1 cellular context compared by ENCODE assay signal in the genomic region with DNA sequence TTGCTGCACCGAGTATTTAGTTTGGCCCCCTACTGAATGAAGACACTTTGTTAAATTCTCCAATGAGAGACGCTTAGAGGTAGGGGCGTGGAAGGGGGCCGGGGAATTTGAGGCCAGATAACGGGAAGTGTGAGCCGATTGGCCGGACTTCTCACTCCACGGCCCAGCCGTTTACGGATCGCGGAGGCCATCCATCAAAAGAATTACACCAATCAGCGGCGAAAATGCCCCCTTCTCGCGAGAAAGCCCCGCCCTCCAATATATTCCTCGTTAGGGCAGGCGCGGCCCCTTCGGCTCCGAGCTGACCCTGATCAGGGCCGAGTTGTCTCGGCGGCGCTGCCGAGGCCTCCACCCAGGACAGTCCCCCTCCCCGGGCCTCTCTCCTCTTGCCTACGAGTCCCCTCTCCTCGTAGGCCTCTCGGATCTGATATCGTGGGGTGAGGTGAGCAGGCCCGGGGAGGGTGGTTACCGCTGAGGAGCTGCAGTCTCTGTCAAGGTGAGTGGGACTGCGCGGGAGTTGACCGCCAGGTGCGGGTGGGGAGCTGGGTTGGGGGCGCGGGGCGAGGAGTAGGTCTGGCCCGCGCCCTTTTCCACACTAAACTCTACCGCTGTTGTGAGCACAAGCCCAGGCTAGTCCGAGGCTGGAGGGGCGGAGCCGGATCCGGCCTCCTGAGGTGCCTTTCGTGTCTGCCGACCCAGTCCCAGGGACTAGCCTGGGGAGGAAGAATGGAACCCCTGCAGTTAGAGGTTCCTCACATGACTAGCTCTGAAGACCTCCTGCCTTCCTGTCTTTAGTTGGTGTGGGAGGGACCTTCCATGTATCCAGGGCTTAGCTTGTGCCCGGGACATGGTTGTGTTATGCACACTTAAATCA.
TF ChIP-seq lines count a peak whose summit lies in the region.

A gene with protein sequence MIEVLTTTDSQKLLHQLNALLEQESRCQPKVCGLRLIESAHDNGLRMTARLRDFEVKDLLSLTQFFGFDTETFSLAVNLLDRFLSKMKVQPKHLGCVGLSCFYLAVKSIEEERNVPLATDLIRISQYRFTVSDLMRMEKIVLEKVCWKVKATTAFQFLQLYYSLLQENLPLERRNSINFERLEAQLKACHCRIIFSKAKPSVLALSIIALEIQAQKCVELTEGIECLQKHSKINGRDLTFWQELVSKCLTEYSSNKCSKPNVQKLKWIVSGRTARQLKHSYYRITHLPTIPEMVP (plus strand): TSS at position 287 of the 874 bp plus-strand sequence. CDS start 1,662 bp downstream, outside the sequence.

TF ChIP-seq in HCT116, 20 proteins besides CTCF, POLR2A, EP300 and RAD21 (continued from another document):
- peak; percentile 84 for TF ChIP-seq SIN3A (IDR thresholded peaks at IDR 0.05; ENCODE audit: low read depth)
- TF ChIP-seq, protein P1, sequence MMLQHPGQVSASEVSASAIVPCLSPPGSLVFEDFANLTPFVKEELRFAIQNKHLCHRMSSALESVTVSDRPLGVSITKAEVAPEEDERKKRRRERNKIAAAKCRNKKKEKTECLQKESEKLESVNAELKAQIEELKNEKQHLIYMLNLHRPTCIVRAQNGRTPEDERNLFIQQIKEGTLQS (IDR thresholded peaks at IDR 0.05) = no peak
- TF ChIP-seq FOSL1 (IDR thresholded peaks at IDR 0.05; ENCODE audit: low read depth) = no peak
- peak; percentile 83 for TF ChIP-seq ZFX (IDR thresholded peaks at IDR 0.05)
- TF ChIP-seq EGR1 (IDR thresholded peaks at IDR 0.05; ENCODE audit: low read depth) = no peak
- peak; percentile 13; the same call in 1 of the 2 replicates for TF ChIP-seq ELF1 (IDR thresholded peaks at IDR 0.05; ENCODE audit: borderline replicate concordance, low read depth)
- no peak; the same call in 1 of the 2 replicates for TF ChIP-seq CBX3 (IDR thresholded peaks at IDR 0.05; ENCODE audit: low read depth)
- TF ChIP-seq CEBPB (IDR thresholded peaks at IDR 0.05; ENCODE audit: low read depth) = no peak
- TF ChIP-seq, protein P2, sequence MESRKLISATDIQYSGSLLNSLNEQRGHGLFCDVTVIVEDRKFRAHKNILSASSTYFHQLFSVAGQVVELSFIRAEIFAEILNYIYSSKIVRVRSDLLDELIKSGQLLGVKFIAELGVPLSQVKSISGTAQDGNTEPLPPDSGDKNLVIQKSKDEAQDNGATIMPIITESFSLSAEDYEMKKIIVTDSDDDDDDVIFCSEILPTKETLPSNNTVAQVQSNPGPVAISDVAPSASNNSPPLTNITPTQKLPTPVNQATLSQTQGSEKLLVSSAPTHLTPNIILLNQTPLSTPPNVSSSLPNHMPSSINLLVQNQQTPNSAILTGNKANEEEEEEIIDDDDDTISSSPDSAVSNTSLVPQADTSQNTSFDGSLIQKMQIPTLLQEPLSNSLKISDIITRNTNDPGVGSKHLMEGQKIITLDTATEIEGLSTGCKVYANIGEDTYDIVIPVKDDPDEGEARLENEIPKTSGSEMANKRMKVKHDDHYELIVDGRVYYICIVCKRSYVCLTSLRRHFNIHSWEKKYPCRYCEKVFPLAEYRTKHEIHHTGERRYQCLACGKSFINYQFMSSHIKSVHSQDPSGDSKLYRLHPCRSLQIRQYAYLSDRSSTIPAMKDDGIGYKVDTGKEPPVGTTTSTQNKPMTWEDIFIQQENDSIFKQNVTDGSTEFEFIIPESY (IDR thresholded peaks at IDR 0.05; ENCODE audit: extremely low read depth, insufficient replicate concordance, low read length) = peak; percentile 78
- TF ChIP-seq EZH2phosphoT487 (IDR thresholded peaks at IDR 0.05; ENCODE audit: borderline replicate concordance) = no peak
- TF ChIP-seq SP1 (IDR thresholded peaks at IDR 0.05; ENCODE audit: low read depth) = peak; percentile 91
- TF ChIP-seq JUND (IDR thresholded peaks at IDR 0.05) = no peak
- no peak for TF ChIP-seq SRF (IDR thresholded peaks at IDR 0.05; ENCODE audit: low read depth)
- TF ChIP-seq EZH2 (IDR thresholded peaks at IDR 0.05) = no peak
- TF ChIP-seq TCF7L2 (IDR thresholded peaks at IDR 0.05; ENCODE audit: borderline replicate concordance, extremely low read depth, insufficient read depth, insufficient read length) = peak; percentile 55
TF ChIP-seq in HCT116: peak in this region for 8.
